In the genomic region with DNA sequence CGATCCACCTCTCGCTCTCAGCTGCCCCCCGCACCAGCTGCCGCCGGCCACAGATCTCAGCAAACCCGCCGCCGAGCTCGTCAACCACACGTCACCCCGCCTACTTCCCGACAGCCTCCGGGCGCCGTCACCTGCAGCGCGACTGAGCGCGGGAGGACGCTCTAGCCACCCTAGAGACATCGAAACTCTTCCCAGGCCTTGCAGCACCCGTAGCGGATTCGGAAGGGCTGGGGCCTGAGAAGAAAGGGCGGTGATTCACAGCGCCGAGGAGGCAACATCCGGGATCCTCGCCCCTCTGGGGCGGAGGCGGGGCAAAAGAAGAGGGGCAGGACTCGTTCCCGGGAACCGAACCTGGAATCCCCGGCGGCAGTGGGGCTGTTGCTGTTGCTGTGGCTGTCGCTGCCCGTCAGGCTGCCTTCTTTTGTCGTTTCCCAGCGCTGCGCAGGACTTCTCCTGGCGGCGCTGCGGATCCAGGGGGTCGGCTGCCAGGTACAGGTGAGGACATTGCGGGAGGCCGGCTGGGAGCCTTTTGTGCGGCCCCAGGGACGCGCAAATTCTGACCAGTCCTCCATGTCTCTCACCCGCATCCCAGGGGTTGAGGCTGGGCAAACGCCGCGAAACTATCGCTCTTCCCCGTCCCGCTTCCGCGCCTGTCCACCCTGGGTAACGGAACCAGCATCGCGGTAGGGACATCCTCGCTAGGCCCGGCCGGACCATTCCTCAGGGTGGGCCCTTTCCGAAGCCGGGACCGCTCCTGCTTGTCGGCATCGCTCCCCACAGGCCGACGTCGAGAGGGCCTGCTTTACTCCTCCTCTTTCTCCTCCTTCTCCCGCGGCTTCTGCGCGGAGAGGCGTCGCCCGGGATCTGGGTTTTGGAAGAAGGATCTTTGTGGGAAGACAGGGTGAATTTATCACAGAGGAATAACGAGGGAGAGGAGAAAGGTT, we compare ENCODE assay signal across 8 cellular contexts. TPM values are rescaled to one million over a fixed set of nuclear protein-coding genes. Genes with fewer than 3 reads are reported as not detected.
DNase-seq lines count a peak whose midpoint lies in the region; ATAC-seq and TF ChIP-seq lines count a peak whose summit lies in the region.

A gene (plus strand): TSS at position 331 of the 944 bp plus-strand sequence. CDS start 9,443 bp downstream, outside the sequence.
A gene with protein sequence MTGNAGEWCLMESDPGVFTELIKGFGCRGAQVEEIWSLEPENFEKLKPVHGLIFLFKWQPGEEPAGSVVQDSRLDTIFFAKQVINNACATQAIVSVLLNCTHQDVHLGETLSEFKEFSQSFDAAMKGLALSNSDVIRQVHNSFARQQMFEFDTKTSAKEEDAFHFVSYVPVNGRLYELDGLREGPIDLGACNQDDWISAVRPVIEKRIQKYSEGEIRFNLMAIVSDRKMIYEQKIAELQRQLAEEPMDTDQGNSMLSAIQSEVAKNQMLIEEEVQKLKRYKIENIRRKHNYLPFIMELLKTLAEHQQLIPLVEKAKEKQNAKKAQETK (minus strand): TSS at position 79 of the 944 bp plus-strand sequence. CDS start 100 bp downstream, outside the sequence.

- peaks cover 0 to 20% of the 10 kb centered on the region in 2 donors for H3K4me1 ChIP-seq in breast epithelium

- peak within 1 kb of the TSS; percentile 93 for H3K27ac ChIP-seq in VCaP
- H3K27ac ChIP-seq in breast epithelium: peak within 1 kb of the TSS; percentile 98
- peak within 1 kb of the TSS; percentile 69 to 99 (median 95) for H3K27ac ChIP-seq in skin epidermis

- peak; percentile 95 for ATAC-seq in GM18870 (IDR thresholded peaks at IDR 0.05; ENCODE audit: unreplicated experiment)
- peak; percentile 96 for ATAC-seq in HG03135 (IDR thresholded peaks at IDR 0.05; ENCODE audit: unreplicated experiment)

- intact Hi-C loops in breast epithelium (cut with DNase I; ENCODE audit: low total_unique reads): no loop called here

- H3K9me3 ChIP-seq in breast epithelium (no peaks in the 10 kb centered on the region), iPS-18c (ENCODE audit: control insufficient read depth, insufficient read depth, low read length) (no peaks in the 10 kb centered on the region)

- TF ChIP-seq POLR2A in breast epithelium (IDR thresholded peaks at IDR 0.05): no peak

- in situ Hi-C loops in ACHN (cut with HindIII; ENCODE audit: low pct_ligation_motif_present, low pct_unique_long_range_greater_than_20kb, low sequenced_read_pairs): no loop called here

- no peak for TF ChIP-seq CTCF in VCaP (conservative IDR thresholded peaks at IDR 0.05)
- no peak for TF ChIP-seq CTCF in breast epithelium (IDR thresholded peaks at IDR 0.05)

- DNase-seq in ACHN: peak; percentile 99
- peak; percentile 95 for DNase-seq in NCI-H2196 treated with DMSO at 0.1 percent for 48 hours (lab: John Stamatoyannopoulos, UW; ENCODE audit: unreplicated experiment)
- peak; percentile 91 to 95 for DNase-seq in breast epithelium (ENCODE audit: low spot score in 2 of 2)

- H3K4me3 ChIP-seq in breast epithelium (peak within 1 kb of the TSS; percentile 87 to 92 (median 91)), iPS-18c (ENCODE audit: insufficient read depth, low read depth, low read length) (peak within 1 kb of the TSS; percentile 96), skin epidermis (peak within 1 kb of the TSS; percentile 60 to 92 (median 90))

- no peaks in the 10 kb centered on the region for H3K36me3 ChIP-seq in breast epithelium

- H3K27me3 ChIP-seq in breast epithelium: no peaks in the 10 kb centered on the region

RNA-seq across cellular contexts. Expression of the first gene that starts in this region (rescaled TPM):
- 100 to 1,000 TPM in 1 of 3 donors, 10 to 100 TPM in 2; 91.4 to 116 (median 95.1) TPM for total RNA-seq in breast epithelium

RNA-seq across cellular contexts. Expression of the second gene that starts in this region (rescaled TPM):
- 10 to 100 TPM; 32.8 to 45.2 (median 38.3) TPM for total RNA-seq in breast epithelium

Comparison
In these comparisons a context has a peak if more than half of its experiments do, and no peak if none do; other contexts are left out.
1. Peak in every context shown above with its lines: DNase-seq, ATAC-seq, H3K4me3 ChIP-seq and H3K27ac ChIP-seq.